18 cellular contexts compared by ENCODE assay signal in the genomic region with DNA sequence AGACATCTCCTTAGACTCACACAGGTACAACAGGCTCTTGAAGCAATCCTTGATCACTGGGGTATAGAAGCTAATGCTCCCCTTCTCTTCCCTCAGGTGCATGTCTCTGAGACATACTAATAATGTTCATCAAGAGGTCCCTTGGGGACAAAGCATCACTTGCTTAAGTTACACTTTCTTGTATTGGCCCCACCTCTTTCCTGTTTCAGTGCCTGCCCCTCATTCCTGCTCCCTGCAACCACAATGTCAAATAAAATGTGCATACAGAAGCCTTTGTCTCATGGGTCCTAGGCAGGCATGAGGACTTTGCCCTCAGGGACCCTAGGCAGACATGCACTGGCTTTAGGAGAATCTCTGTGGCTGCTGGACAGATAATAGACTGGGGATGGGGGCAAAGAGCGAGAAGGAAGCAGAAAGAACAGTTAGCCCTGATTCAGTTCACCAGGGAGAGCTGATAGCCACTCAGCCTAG.
DNase-seq lines count a peak whose midpoint lies in the region; ATAC-seq and TF ChIP-seq lines count a peak whose summit lies in the region.
"Had no signal": no experiment of that assay in that cellular context is flagged by ENCODE, and none has a peak within 500 bp of the region (broad histone marks: within the 10 kb centered on the region; RNA-seq: fewer than 3 reads in every experiment).

No MANE protein-coding gene starts in this region.

- no peak for TF ChIP-seq EP300 in upper lobe of left lung (IDR thresholded peaks at IDR 0.05)

- H3K36me3 ChIP-seq in upper lobe of left lung: no peaks in the 10 kb centered on the region
- H3K36me3 ChIP-seq: SJCRH30, transverse colon had no signal

- no peaks in the 10 kb centered on the region for H3K27me3 ChIP-seq in upper lobe of left lung
- H3K27me3 ChIP-seq: SJCRH30, transverse colon had no signal

- TF ChIP-seq POLR2A in upper lobe of left lung (IDR thresholded peaks at IDR 0.05): no peak

- 62 to 79% methylated on average over 1 of the region's 1 CpG for WGBS in upper lobe of left lung, 2 donors

- H3K4me3 ChIP-seq in upper lobe of left lung: no peak overlapping the region
- H3K4me3 ChIP-seq: SJCRH30, transverse colon had no signal

- no peak for TF ChIP-seq CTCF in upper lobe of left lung (IDR thresholded peaks at IDR 0.05)

- H3K9me3 ChIP-seq in upper lobe of left lung: no peaks in the 10 kb centered on the region
- H3K9me3 ChIP-seq: SJCRH30, transverse colon had no signal

- ATAC-seq in GM18907 (IDR thresholded peaks at IDR 0.05; ENCODE audit: unreplicated experiment) (peak; percentile 82), GM21529 (IDR thresholded peaks at IDR 0.05; ENCODE audit: unreplicated experiment) (peak; percentile 96), HG03108 (IDR thresholded peaks at IDR 0.05; ENCODE audit: unreplicated experiment) (peak; percentile 90), GM19035 (IDR thresholded peaks at IDR 0.05; ENCODE audit: unreplicated experiment) (no peak), upper lobe of left lung (ENCODE audit: low FRiP score in 2 of 2) (no peak)

- no peak overlapping the region for H3K27ac ChIP-seq in upper lobe of left lung
- H3K27ac ChIP-seq: C4-2B, epithelial cell of prostate, SJCRH30, transverse colon had no signal

- DNase-seq in islet precursor cell (peak; percentile 79), hippocampal formation (lab: John Stamatoyannopoulos, UW) (no peak), upper lobe of left lung (no peak)
- DNase-seq: activated CD4-positive, alpha-beta T cell treated with anti-CD3 and anti-CD28 coated beads, Interleukin-2, amount 50 U/mL, for 48 hours; IMR-90; kidney; midbrain; NCI-H2227 treated with DMSO at 0.1 percent for 48 hours; stimulated activated CD4-positive, alpha-beta T cell treated with anti-CD3 and anti-CD28 coated beads, Interleukin-4, amount 100 ng/mL, for 4 hours; T1000; transverse colon had no signal

- H3K4me1 ChIP-seq in upper lobe of left lung: no peaks in the 10 kb centered on the region
- H3K4me1 ChIP-seq: SJCRH30, transverse colon had no signal

Comparison
In these comparisons a context has a peak if more than half of its experiments do, and no peak if none do; other contexts are left out.
1. ATAC-seq: peak in GM18907 (single experiment), GM21529 (single experiment) and HG03108 (single experiment); none in GM19035 (single experiment) and upper lobe of left lung (0 of 2).